24 cellular contexts compared by ENCODE assay signal in genomic region chr2:143063612-143064200, GRCh38.
"Had no signal": no experiment of that assay in that cellular context is flagged by ENCODE, and none has a peak within 500 bp of the region (broad histone marks: within the 10 kb centered on the region; RNA-seq: fewer than 3 reads in every experiment).

No MANE protein-coding gene starts in this region.

- H3K79me2 ChIP-seq: hepatocyte had no signal

- H3K4me2 ChIP-seq: hepatocyte had no signal

- ATAC-seq: effector memory CD8-positive, alpha-beta T cell; foreskin keratinocyte; gastroesophageal sphincter; heart left ventricle; left colon; left lobe of liver; lower lobe of right lung; mucosa of descending colon had no signal

- H3K9me3 Mint-ChIP-seq: effector memory CD8-positive, alpha-beta T cell had no signal

- H3K4me1 Mint-ChIP-seq: endodermal cell, immature natural killer cell, mesothelial cell of epicardium had no signal

- H3K27me3 Mint-ChIP-seq: dendritic cell treated with granulocyte-macrophage colony-stimulating factor and Interleukin-4, amounts not matched to agents 40 ng/mL and 50 ng/mL, for 4 days had no signal

- H3K36me3 ChIP-seq: colonic mucosa, esophagus muscularis mucosa, gastroesophageal sphincter, heart left ventricle, left ventricle myocardium inferior, lower lobe of right lung had no signal

- H3K4me1 ChIP-seq: colonic mucosa, esophagus muscularis mucosa, foreskin keratinocyte, gastroesophageal sphincter, left ventricle myocardium inferior, lower lobe of right lung had no signal

- H3K9me3 ChIP-seq: colonic mucosa, esophagus muscularis mucosa, gastroesophageal sphincter, lower lobe of right lung, mucosa of descending colon had no signal

- H3K27ac ChIP-seq: colonic mucosa, esophagus muscularis mucosa, foreskin keratinocyte, gastroesophageal sphincter, heart left ventricle, hepatocyte, left ventricle myocardium inferior, lower lobe of right lung had no signal

- FAIRE-seq: kidney had no signal

- H3K4me3 ChIP-seq: colonic mucosa, esophagus muscularis mucosa, gastroesophageal sphincter, heart left ventricle, hepatocyte, left ventricle myocardium inferior, lower lobe of right lung, mucosa of descending colon had no signal

- H2AFZ ChIP-seq: hepatocyte had no signal

- DNase-seq: colonic mucosa; cortex of kidney; effector CD8-positive, alpha-beta T cell; effector memory CD8-positive, alpha-beta T cell; endodermal cell; heart left ventricle; hypothalamus; immature natural killer cell; islet precursor cell; kidney; kidney glomerular epithelial cell; left colon; left ventricle myocardium inferior; lower lobe of right lung; mesenchymal stem cell; mucosa of descending colon; naive B cell had no signal

- H3K36me3 Mint-ChIP-seq: mesothelial cell of epicardium had no signal

- H3K4me3 Mint-ChIP-seq: dendritic cell treated with granulocyte-macrophage colony-stimulating factor and Interleukin-4, amounts not matched to agents 40 ng/mL and 50 ng/mL, for 4 days; effector memory CD8-positive, alpha-beta T cell; endodermal cell; immature natural killer cell; mesothelial cell of epicardium; naive B cell had no signal

- H3K27ac Mint-ChIP-seq: dendritic cell treated with granulocyte-macrophage colony-stimulating factor and Interleukin-4, amounts not matched to agents 40 ng/mL and 50 ng/mL, for 4 days; effector memory CD8-positive, alpha-beta T cell; endodermal cell; immature natural killer cell; mesothelial cell of epicardium; naive B cell had no signal

- H3K27me3 ChIP-seq: colonic mucosa, esophagus muscularis mucosa, foreskin keratinocyte, gastroesophageal sphincter, hepatocyte had no signal
